ENCODE assay signal across 8 cellular contexts in the genomic region with DNA sequence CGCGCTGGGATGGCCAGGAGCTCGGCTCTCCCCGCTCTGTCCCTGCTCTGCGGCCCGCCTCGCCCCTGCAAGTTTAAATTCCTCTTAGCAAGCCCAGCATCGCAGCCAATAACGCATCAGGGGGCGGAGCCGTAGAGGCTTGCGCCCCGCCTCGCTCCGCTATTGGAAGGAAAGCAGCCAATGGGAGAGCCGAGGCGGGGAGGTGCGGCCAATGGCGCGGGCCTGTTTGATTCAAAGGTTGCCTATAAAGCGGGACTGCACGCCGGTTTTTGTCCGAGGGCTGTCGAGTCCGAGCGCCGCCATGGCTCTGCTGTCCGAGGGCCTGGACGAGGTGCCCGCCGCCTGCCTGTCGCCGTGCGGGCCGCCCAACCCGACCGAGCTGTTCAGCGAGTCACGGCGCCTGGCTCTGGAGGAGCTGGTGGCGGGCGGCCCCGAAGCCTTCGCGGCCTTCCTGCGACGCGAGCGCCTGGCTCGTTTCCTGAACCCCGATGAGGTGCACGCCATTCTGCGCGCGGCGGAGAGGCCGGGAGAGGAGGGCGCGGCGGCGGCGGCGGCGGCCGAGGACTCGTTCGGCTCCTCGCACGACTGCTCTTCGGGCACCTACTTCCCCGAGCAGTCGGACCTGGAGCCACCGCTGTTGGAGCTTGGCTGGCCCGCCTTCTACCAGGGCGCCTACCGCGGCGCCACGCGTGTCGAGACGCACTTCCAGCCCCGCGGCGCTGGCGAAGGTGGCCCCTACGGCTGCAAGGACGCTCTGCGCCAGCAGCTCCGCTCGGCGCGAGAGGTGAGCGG. TPM values are rescaled to one million over a fixed set of nuclear protein-coding genes. Genes with fewer than 3 reads are reported as not detected.
DNase-seq lines count a peak whose midpoint lies in the region; ATAC-seq and TF ChIP-seq lines count a peak whose summit lies in the region.

A gene with protein sequence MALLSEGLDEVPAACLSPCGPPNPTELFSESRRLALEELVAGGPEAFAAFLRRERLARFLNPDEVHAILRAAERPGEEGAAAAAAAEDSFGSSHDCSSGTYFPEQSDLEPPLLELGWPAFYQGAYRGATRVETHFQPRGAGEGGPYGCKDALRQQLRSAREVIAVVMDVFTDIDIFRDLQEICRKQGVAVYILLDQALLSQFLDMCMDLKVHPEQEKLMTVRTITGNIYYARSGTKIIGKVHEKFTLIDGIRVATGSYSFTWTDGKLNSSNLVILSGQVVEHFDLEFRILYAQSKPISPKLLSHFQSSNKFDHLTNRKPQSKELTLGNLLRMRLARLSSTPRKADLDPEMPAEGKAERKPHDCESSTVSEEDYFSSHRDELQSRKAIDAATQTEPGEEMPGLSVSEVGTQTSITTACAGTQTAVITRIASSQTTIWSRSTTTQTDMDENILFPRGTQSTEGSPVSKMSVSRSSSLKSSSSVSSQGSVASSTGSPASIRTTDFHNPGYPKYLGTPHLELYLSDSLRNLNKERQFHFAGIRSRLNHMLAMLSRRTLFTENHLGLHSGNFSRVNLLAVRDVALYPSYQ (plus strand): TSS at position 276 of the 792 bp plus-strand sequence. CDS start 26 bp downstream, at position 302.

- no peaks in the 10 kb centered on the region for H3K27me3 ChIP-seq in mammary epithelial cell (ENCODE audit: insufficient read depth, low read length)
- H3K27me3 ChIP-seq in smooth muscle cell (ENCODE audit: low read depth) = peaks cover 9% of the 10 kb centered on the region

- TSS peak; percentile 50 for BruUV-seq in mammary epithelial cell (replicated peaks; lab: Mats Ljungman, UMichigan)

- in situ Hi-C loops in mammary epithelial cell (cut with MboI; ENCODE audit: low sequenced_read_pairs in 2 of 2) = loop anchor here in 1 of 2 donors (10.0 kb wide), 1 partner anchor 118 kb away; no protein-coding TSS in a partner anchor

- H3K27ac ChIP-seq in VCaP (peak within 1 kb of the TSS; percentile 70; the same call in 1 of the 2 replicates), mammary epithelial cell (ENCODE audit: insufficient read depth, low read depth, low read length) (peak within 1 kb of the TSS; percentile 41), smooth muscle cell (ENCODE audit: low read depth) (no peak within 1 kb of the TSS)

- H3K9ac ChIP-seq in mammary epithelial cell (ENCODE audit: insufficient read depth, low read length) (peak within 1 kb of the TSS; percentile 73), smooth muscle cell (ENCODE audit: low read depth) (peak within 1 kb of the TSS; percentile 27)

- TF ChIP-seq CTCF in VCaP (conservative IDR thresholded peaks at IDR 0.05) (peak; percentile 54), mammary epithelial cell (conservative IDR thresholded peaks at IDR 0.05 in 1 of 2, IDR thresholded peaks at IDR 0.05 in 1 of 2; ENCODE audit: extremely low read depth in 1 of 2, insufficient read depth in 1 of 2, low read depth in 1 of 2, low read length in 2 of 2) (no peak), smooth muscle cell (IDR thresholded peaks at IDR 0.05; ENCODE audit: borderline replicate concordance, insufficient read depth, poor library complexity, severe bottlenecking) (no peak)

- H3K9me3 ChIP-seq in mammary epithelial cell (replicated peaks; ENCODE audit: insufficient read depth, low read length) (no peaks in the 10 kb centered on the region), smooth muscle cell (replicated peaks; ENCODE audit: low read depth) (no peaks in the 10 kb centered on the region)

- H3K4me1 ChIP-seq in mammary epithelial cell (ENCODE audit: insufficient read depth, low read length) (peaks cover 11% of the 10 kb centered on the region), smooth muscle cell (ENCODE audit: low read depth) (peaks cover 17% of the 10 kb centered on the region)

- H3K36me3 ChIP-seq in mammary epithelial cell (ENCODE audit: insufficient read depth, low read length) (no peaks in the 10 kb centered on the region), smooth muscle cell (ENCODE audit: low read depth) (no peaks in the 10 kb centered on the region)

- intact Hi-C loops in mammary epithelial cell (cut with micrococcal nuclease) = loop anchor here (1.0 kb wide), 3 partner anchors 36 to 155 kb away; a partner anchor contains a TSS

- DNase-seq in AG08395 (ENCODE audit: low spot score) (peak; percentile 100), NCI-H2227 (lab: John Stamatoyannopoulos, UW; ENCODE audit: unreplicated experiment) (peak; percentile 99), mammary epithelial cell (peak; percentile 98), iPS-NIHi11 (ENCODE audit: low spot score) (peak; percentile 100), smooth muscle cell (lab: John Stamatoyannopoulos, UW; ENCODE audit: unreplicated experiment) (peak; percentile 62)

- peak within 1 kb of the TSS; percentile 86 for H3K4me2 ChIP-seq in mammary epithelial cell (ENCODE audit: insufficient read depth, low read depth, low read length)
- peak within 1 kb of the TSS; percentile 92 for H3K4me2 ChIP-seq in smooth muscle cell

- 2% methylated on average over 32 of the region's 95 CpGs for WGBS in mammary epithelial cell (ENCODE audit: low coverage, missing lambda C conversion rate)
- 1% methylated on average over 93 of the region's 95 CpGs for WGBS in smooth muscle cell (ENCODE audit: low lambda C conversion rate)

- peaks cover 51% of the 10 kb centered on the region for H3K79me2 ChIP-seq in mammary epithelial cell (ENCODE audit: insufficient read depth, low read length)
- H3K79me2 ChIP-seq in smooth muscle cell (ENCODE audit: low read depth) = peaks cover 46% of the 10 kb centered on the region

- peak within 1 kb of the TSS; percentile 56 to 79 (median 77) for H3K4me3 ChIP-seq in mammary epithelial cell (replicated peaks in 1 of 3; ENCODE audit: insufficient read depth in 1 of 3, low read depth in 2 of 3, low read length in 3 of 3)
- H3K4me3 ChIP-seq in smooth muscle cell = peak within 1 kb of the TSS; percentile 79

- CTCF ChIA-PET in mammary epithelial cell (lab: Charles Lee; ENCODE audit: low non-redundant PET) = interaction anchor here (0.7 kb wide), 1 partner anchor 36 kb away, joined by 4 read pairs; a partner anchor contains a TSS

- ATAC-seq in GM18909 (IDR thresholded peaks at IDR 0.05; ENCODE audit: poor library complexity, unreplicated experiment) = peak; percentile 94
- ATAC-seq in HG03159 (IDR thresholded peaks at IDR 0.05; ENCODE audit: unreplicated experiment) = peak; percentile 90

- H4K20me1 ChIP-seq in mammary epithelial cell (ENCODE audit: insufficient read depth, low read length) = no peaks in the 10 kb centered on the region
- no peaks in the 10 kb centered on the region for H4K20me1 ChIP-seq in smooth muscle cell (ENCODE audit: low read depth)

- H2AFZ ChIP-seq in mammary epithelial cell (ENCODE audit: low read depth, low read length) = peak within 1 kb of the TSS; percentile 84
- H2AFZ ChIP-seq in smooth muscle cell (ENCODE audit: low read depth) = peak within 1 kb of the TSS; percentile 89

- dilution Hi-C loops in mammary epithelial cell (cut with HindIII; ENCODE audit: low sequenced_read_pairs) = no loop called here

- no peaks in the 10 kb centered on the region for H3F3A ChIP-seq in smooth muscle cell (ENCODE audit: low read depth)

RNA-seq across cellular contexts. Expression of the gene that starts here (rescaled TPM):
- total RNA-seq in mammary epithelial cell (10 to 100 TPM in 1 of 2 donors, 1 to 10 TPM in 1; 3.7 to 29.9 TPM), smooth muscle cell (4.8 and 10.7 TPM in 2 replicates)
- polyA plus RNA-seq in mammary epithelial cell (52.5 TPM), smooth muscle cell (3.4 and 5.7 TPM in 2 replicates)
- 31.5 TPM for polyA minus RNA-seq in mammary epithelial cell
